In genomic region chr10:32952094-32952493, GRCh38 we compare ENCODE assay signal across 16 cellular contexts. TPM values are rescaled to one million over a fixed set of nuclear protein-coding genes. Genes with fewer than 3 reads are reported as not detected.
DNase-seq lines count a peak whose midpoint lies in the region; ATAC-seq and TF ChIP-seq lines count a peak whose summit lies in the region.
"Had no signal": no experiment of that assay in that cellular context is flagged by ENCODE, and none has a peak within 500 bp of the region (broad histone marks: within the 10 kb centered on the region; RNA-seq: fewer than 3 reads in every experiment).

No MANE protein-coding gene starts in this region.

- H3K4me2 ChIP-seq in GM23248 (ENCODE audit: unreplicated experiment) (peak overlapping the region; percentile 96), Loucy (ENCODE audit: low read depth, low read length, poor library complexity, severe bottlenecking) (peak overlapping the region; percentile 99)

- H3K4me1 Mint-ChIP-seq in endodermal cell (peaks cover 75% of the 10 kb centered on the region), neural crest cell (peaks cover 78% of the 10 kb centered on the region)
- H3K4me1 Mint-ChIP-seq in activated T-helper 1 cell treated with anti-CD3 and anti-CD28 coated beads, Interleukin-12 subunit alpha, Interleukin-12 subunit beta, Interleukin-2, Interleukin-4 antibody, amounts not matched to agents 30 ng/mL and 10 ng/mL and 1 ng/mL, durations not matched to agents 14 hours and 24 hours and 36 hours (ENCODE audit: low read depth) = peaks cover 42% of the 10 kb centered on the region

- H3K36me3 ChIP-seq in GM23248 (ENCODE audit: low read depth) (peaks cover 30% of the 10 kb centered on the region), Loucy (ENCODE audit: insufficient read depth, low read length) (no peaks in the 10 kb centered on the region), endodermal cell (ENCODE audit: control insufficient read depth, insufficient read depth, low read length) (no peaks in the 10 kb centered on the region)

- H3K79me2 ChIP-seq in GM23248 (ENCODE audit: insufficient read depth) (peaks cover 100% of the 10 kb centered on the region), Loucy (ENCODE audit: insufficient read depth, low read length) (peaks cover 100% of the 10 kb centered on the region)

- TF ChIP-seq CTCF in Loucy (conservative IDR thresholded peaks at IDR 0.05; ENCODE audit: low read length) (no peak), endodermal cell (conservative IDR thresholded peaks at IDR 0.05) (no peak), neural crest cell (conservative IDR thresholded peaks at IDR 0.05) (no peak)

- intact Hi-C loops in activated T-helper 1 cell treated with anti-CD3 and anti-CD28 coated beads, Interleukin-12 subunit alpha, Interleukin-12 subunit beta, Interleukin-2, Interleukin-4 antibody, amounts not matched to agents 30 ng/mL and 10 ng/mL and 1 ng/mL, durations not matched to agents 14 hours and 24 hours and 36 hours (cut with micrococcal nuclease) = no loop called here

- H3K27me3 ChIP-seq in GM23248 (replicated peaks; ENCODE audit: insufficient read depth) = no peaks in the 10 kb centered on the region
- H3K27me3 ChIP-seq in Loucy (ENCODE audit: insufficient read depth, low read length, poor library complexity, severe bottlenecking) = no peaks in the 10 kb centered on the region
- no peaks in the 10 kb centered on the region for H3K27me3 ChIP-seq in endodermal cell (ENCODE audit: control insufficient read depth, insufficient read depth, low read length, poor library complexity, severe bottlenecking)
- H3K27me3 ChIP-seq: brain microvascular endothelial cell, MG63 had no signal

- peaks cover 85% of the 10 kb centered on the region for H4K20me1 ChIP-seq in GM23248 (ENCODE audit: insufficient read depth)
- H4K20me1 ChIP-seq in Loucy (ENCODE audit: insufficient read depth, low read length, poor library complexity, severe bottlenecking) = peaks cover 100% of the 10 kb centered on the region

- H3K4me3 Mint-ChIP-seq in endodermal cell = no peak overlapping the region
- peak overlapping the region; percentile 19 for H3K4me3 Mint-ChIP-seq in neural crest cell
- H3K4me3 Mint-ChIP-seq in activated T-helper 1 cell treated with anti-CD3 and anti-CD28 coated beads, Interleukin-12 subunit alpha, Interleukin-12 subunit beta, Interleukin-2, Interleukin-4 antibody, amounts not matched to agents 30 ng/mL and 10 ng/mL and 1 ng/mL, durations not matched to agents 14 hours and 24 hours and 36 hours = no peak overlapping the region
- H3K4me3 Mint-ChIP-seq: activated naive CD4-positive, alpha-beta T cell treated with anti-CD3 and anti-CD28 coated beads for 36 hours had no signal

- H3K9me3 Mint-ChIP-seq in endodermal cell = no peaks in the 10 kb centered on the region
- no peaks in the 10 kb centered on the region for H3K9me3 Mint-ChIP-seq in neural crest cell
- H3K9me3 Mint-ChIP-seq in activated T-helper 1 cell treated with anti-CD3 and anti-CD28 coated beads, Interleukin-12 subunit alpha, Interleukin-12 subunit beta, Interleukin-2, Interleukin-4 antibody, amounts not matched to agents 30 ng/mL and 10 ng/mL and 1 ng/mL, durations not matched to agents 14 hours and 24 hours and 36 hours = no peaks in the 10 kb centered on the region
- H3K9me3 Mint-ChIP-seq: activated naive CD4-positive, alpha-beta T cell treated with anti-CD3 and anti-CD28 coated beads for 36 hours had no signal

- H3K27me3 Mint-ChIP-seq in endodermal cell (ENCODE audit: insufficient read depth) (no peaks in the 10 kb centered on the region), neural crest cell (ENCODE audit: low read depth) (no peaks in the 10 kb centered on the region)
- H3K27me3 Mint-ChIP-seq in activated T-helper 1 cell treated with anti-CD3 and anti-CD28 coated beads, Interleukin-12 subunit alpha, Interleukin-12 subunit beta, Interleukin-2, Interleukin-4 antibody, amounts not matched to agents 30 ng/mL and 10 ng/mL and 1 ng/mL, durations not matched to agents 14 hours and 24 hours and 36 hours (ENCODE audit: insufficient read depth) = no peaks in the 10 kb centered on the region

- no peak for DNase-seq in GM23248
- no peak for DNase-seq in endodermal cell
- DNase-seq in neural crest cell (ENCODE audit: low read depth, low spot score) = no peak
- DNase-seq in DMS 273 (lab: John Stamatoyannopoulos, UW; ENCODE audit: unreplicated experiment) = no peak
- no peak for DNase-seq in activated T-helper 1 cell treated with anti-CD3 and anti-CD28 coated beads, Interleukin-12 subunit alpha, Interleukin-12 subunit beta, Interleukin-2, Interleukin-4 antibody, amounts not matched to agents 30 ng/mL and 10 ng/mL and 1 ng/mL, durations not matched to agents 14 hours and 24 hours and 36 hours (ENCODE audit: low spot score)
- DNase-seq: activated naive CD4-positive, alpha-beta T cell treated with anti-CD3 and anti-CD28 coated beads for 36 hours; brain microvascular endothelial cell; MG63; NCI-H2029; NCI-H510A treated with DMSO at 0.1 percent for 48 hours; small intestine had no signal

- no peaks in the 10 kb centered on the region for H3K9me2 ChIP-seq in GM23248 (ENCODE audit: insufficient read depth)
- no peaks in the 10 kb centered on the region for H3K9me2 ChIP-seq in Loucy (replicated peaks; ENCODE audit: low read depth, low read length)

- in situ Hi-C loops in GM23248 (cut with MboI) = no loop called here

- H2AFZ ChIP-seq in GM23248 (no peak overlapping the region), Loucy (ENCODE audit: low read length) (no peak overlapping the region)

- H3F3A ChIP-seq in GM23248 (ENCODE audit: insufficient read depth) = peaks cover 96% of the 10 kb centered on the region
- H3F3A ChIP-seq in Loucy (ENCODE audit: low read depth) = 0 out of 2 replicates have a peak, but pooled peaks cover 3% of the 10 kb centered on the region

- H3K4me3 ChIP-seq in GM23248 (peak overlapping the region; percentile 84), Loucy (ENCODE audit: low read length, poor library complexity, severe bottlenecking) (peak overlapping the region; percentile 85), endodermal cell (ENCODE audit: low read length) (peak overlapping the region; percentile 78)
- H3K4me3 ChIP-seq: GM12878, MG63 had no signal

- H3K9ac ChIP-seq in GM23248 (0 out of 2 replicates have a peak overlapping the region, but pooled peaks have one; percentile 97), Loucy (ENCODE audit: low read depth, low read length, poor library complexity, severe bottlenecking) (no peak overlapping the region), endodermal cell (ENCODE audit: extremely low read depth, low read length, poor library complexity, severe bottlenecking) (no peak overlapping the region)

- H3K9me3 ChIP-seq in GM23248 (ENCODE audit: low read depth) (no peaks in the 10 kb centered on the region), Loucy (ENCODE audit: insufficient read depth, low read depth, low read length) (no peaks in the 10 kb centered on the region), endodermal cell (ENCODE audit: control insufficient read depth, low read length) (no peaks in the 10 kb centered on the region)
- H3K9me3 ChIP-seq: MG63 had no signal

- H3K36me3 Mint-ChIP-seq in endodermal cell (ENCODE audit: low read depth) = no peaks in the 10 kb centered on the region
- no peaks in the 10 kb centered on the region for H3K36me3 Mint-ChIP-seq in neural crest cell (ENCODE audit: low read depth)
- H3K36me3 Mint-ChIP-seq in activated T-helper 1 cell treated with anti-CD3 and anti-CD28 coated beads, Interleukin-12 subunit alpha, Interleukin-12 subunit beta, Interleukin-2, Interleukin-4 antibody, amounts not matched to agents 30 ng/mL and 10 ng/mL and 1 ng/mL, durations not matched to agents 14 hours and 24 hours and 36 hours (ENCODE audit: low read depth) = peaks cover 8% of the 10 kb centered on the region

- no peak overlapping the region for H3K27ac Mint-ChIP-seq in endodermal cell
- H3K27ac Mint-ChIP-seq in neural crest cell (ENCODE audit: unreplicated experiment) = peak overlapping the region; percentile 31
- no peak overlapping the region for H3K27ac Mint-ChIP-seq in activated T-helper 1 cell treated with anti-CD3 and anti-CD28 coated beads, Interleukin-12 subunit alpha, Interleukin-12 subunit beta, Interleukin-2, Interleukin-4 antibody, amounts not matched to agents 30 ng/mL and 10 ng/mL and 1 ng/mL, durations not matched to agents 14 hours and 24 hours and 36 hours
- H3K27ac Mint-ChIP-seq: activated naive CD4-positive, alpha-beta T cell treated with anti-CD3 and anti-CD28 coated beads for 36 hours had no signal

- peaks cover 76% of the 10 kb centered on the region for H3K4me1 ChIP-seq in GM23248 (ENCODE audit: insufficient read depth)
- peaks cover 92% of the 10 kb centered on the region for H3K4me1 ChIP-seq in Loucy (ENCODE audit: insufficient read depth, low read length, poor library complexity, severe bottlenecking)
- H3K4me1 ChIP-seq in endodermal cell (ENCODE audit: control insufficient read depth, insufficient read depth, low read length) = peaks cover 20% of the 10 kb centered on the region

- peak overlapping the region; percentile 96 for H3K27ac ChIP-seq in GM23248
- H3K27ac ChIP-seq in endodermal cell (ENCODE audit: low read depth, low read length) = no peak overlapping the region
- H3K27ac ChIP-seq: C4-2B, HL-60 had no signal

- no peak for ATAC-seq in HG02884 (IDR thresholded peaks at IDR 0.05; ENCODE audit: unreplicated experiment)
- ATAC-seq: GM12878 had no signal

RNA-seq across cellular contexts. Expression of gene ITGB1, which starts 5.9 kb away (rescaled TPM):
- total RNA-seq in GM23248 (2014; rRNA removed; shearing (Covaris generic)) = 5,235 and 7,382 TPM in 2 replicates
- polyA plus RNA-seq in GM23248 (2016; fragmentation: Nextera tagmentation; extraction: Ambion mirVana) = 3,297 and 3,318 TPM in 2 replicates
- 100 to 1,000 TPM; 239 to 285 TPM for total RNA-seq in endodermal cell
- 324 TPM for polyA plus RNA-seq in endodermal cell (2013, experiment 1 of 2)
- polyA plus RNA-seq in endodermal cell (2013, experiment 2 of 2) = 351 TPM
- 220 and 236 TPM in 2 replicates for total RNA-seq in neural crest cell
- 51.4 and 61.4 TPM in 2 replicates for total RNA-seq in activated T-helper 1 cell treated with anti-CD3 and anti-CD28 coated beads, Interleukin-12 subunit alpha, Interleukin-12 subunit beta, Interleukin-2, Interleukin-4 antibody, amounts not matched to agents 30 ng/mL and 10 ng/mL and 1 ng/mL, durations not matched to agents 14 hours and 24 hours and 36 hours

Comparison
In these comparisons a context has a peak if more than half of its experiments do, and no peak if none do; other contexts are left out.
1. RNA of gene ITGB1, which starts 5.9 kb away (total RNA-seq): 5,235 to 7,382 TPM in GM23248; 239 to 285 TPM in endodermal cell, 220 to 236 TPM in neural crest cell and 51.4 to 61.4 TPM in activated T-helper 1 cell treated with anti-CD3 and anti-CD28 coated beads, Interleukin-12 subunit alpha, Interleukin-12 subunit beta, Interleukin-2, Interleukin-4 antibody, amounts not matched to agents 30 ng/mL and 10 ng/mL and 1 ng/mL, durations not matched to agents 14 hours and 24 hours and 36 hours; every median in the first group is over 10 times any median in the second.
2. Peak in every context shown above with its lines, with median percentiles within 50 percentile points of each other: H3K4me3 ChIP-seq.